ENCODE assay signal across 8 cellular contexts in the genomic region with DNA sequence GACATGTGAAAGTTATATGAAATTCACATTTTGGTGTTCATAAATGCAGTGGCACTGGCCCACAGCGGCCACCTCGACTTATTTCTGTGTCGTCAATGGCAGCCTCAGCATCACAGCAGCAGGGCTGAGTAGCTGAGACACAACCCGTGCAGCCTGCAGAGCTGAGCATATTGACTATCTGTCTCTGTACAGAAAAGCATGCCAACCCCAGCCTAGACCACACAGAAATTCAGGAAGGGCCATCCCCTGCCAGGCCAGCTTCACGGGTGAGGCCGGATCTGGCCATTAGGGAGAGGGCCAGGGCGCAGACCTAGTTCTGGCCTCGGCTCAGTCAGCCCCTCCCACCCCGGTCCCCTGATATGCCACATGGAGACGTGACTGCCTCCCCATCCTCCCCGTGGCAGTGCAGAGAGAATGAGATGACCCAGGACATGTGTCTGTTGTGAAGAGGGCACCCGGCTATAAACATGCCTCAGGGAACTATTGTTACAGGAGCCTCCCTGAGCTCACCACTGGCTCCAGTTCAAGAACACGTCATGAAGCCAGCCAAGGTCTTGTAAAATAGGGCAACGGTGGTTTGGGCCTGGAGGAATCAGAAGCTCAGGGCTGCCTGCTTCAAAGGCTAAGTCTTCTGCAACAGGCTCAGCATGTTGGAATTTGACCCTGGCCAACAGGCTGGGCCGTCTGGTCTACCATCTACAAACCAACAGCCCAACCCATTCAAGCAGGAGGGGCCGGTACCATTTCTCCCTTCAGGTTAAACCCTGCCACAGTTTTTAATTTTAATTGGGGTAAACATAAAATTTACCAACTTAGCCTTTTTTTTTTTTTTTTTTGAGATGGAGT. TPM values are rescaled to one million over a fixed set of nuclear protein-coding genes. Genes with fewer than 3 reads are reported as not detected.
DNase-seq lines count a peak whose midpoint lies in the region; ATAC-seq and FAIRE-seq lines count a peak whose summit lies in the region.
"Had no signal": no experiment of that assay in that cellular context is flagged by ENCODE, and none has a peak within 500 bp of the region (broad histone marks: within the 10 kb centered on the region; RNA-seq: fewer than 3 reads in every experiment).

No MANE protein-coding gene starts in this region.

- H3K9me3 ChIP-seq in adipocyte (ENCODE audit: control insufficient read depth, low read length) (no peaks in the 10 kb centered on the region), small intestine (ENCODE audit: control insufficient read depth, low read depth) (no peaks in the 10 kb centered on the region)

- DNase-seq in HuH-7.5 (ENCODE audit: low spot score): peak; percentile 71
- peak; percentile 98 for DNase-seq in adipocyte (ENCODE audit: low read depth)
- DNase-seq in left cardiac atrium: peak; percentile 77
- DNase-seq in small intestine: peak; percentile 98
- no peak for DNase-seq in NCI-H510A treated with DMSO at 0.1 percent for 48 hours (lab: John Stamatoyannopoulos, UW)
- DNase-seq in stimulated activated CD4-positive, alpha-beta T cell treated with anti-CD3 and anti-CD28 coated beads, Interleukin-4, amount 100 ng/mL, for 4 hours: no peak

- ATAC-seq in left cardiac atrium (peak; percentile 49 to 83), HG02798 (IDR thresholded peaks at IDR 0.05; ENCODE audit: poor library complexity, unreplicated experiment) (no peak)

- intact Hi-C loops in left cardiac atrium (cut with DNase I): no loop called here

- FAIRE-seq in small intestine (lab: Jason Lieb, UNC): no peak

- H3K4me1 ChIP-seq in adipocyte (ENCODE audit: control insufficient read depth, insufficient read depth, low read length) (peaks cover 23% of the 10 kb centered on the region), small intestine (ENCODE audit: control insufficient read depth in 2 of 2, insufficient read depth in 1 of 2, low read depth in 1 of 2, low read length in 1 of 2) (peaks cover 11 to 18% of the 10 kb centered on the region in 2 donors)

- H3K27ac ChIP-seq in small intestine (ENCODE audit: low read depth in 1 of 2, low read length in 1 of 2): peak overlapping the region; percentile 6 to 51

- 28 to 56% (median 54%) methylated on average over 16 of the region's 16 CpGs for WGBS in small intestine, 3 donors

- H3K36me3 ChIP-seq in adipocyte (ENCODE audit: control insufficient read depth, insufficient read depth, low read length, severe bottlenecking) (no peaks in the 10 kb centered on the region), small intestine (ENCODE audit: control insufficient read depth in 2 of 2, insufficient read depth in 2 of 2, low read length in 2 of 2) (no peaks in the 10 kb centered on the region)

- H3K4me3 ChIP-seq in adipocyte (ENCODE audit: low read length) (no peak overlapping the region), small intestine (ENCODE audit: low read depth in 1 of 2, low read length in 2 of 2) (no peak overlapping the region)
- H3K4me3 ChIP-seq: skin epidermis had no signal

- H3K9ac ChIP-seq in adipocyte (ENCODE audit: low read length): no peak overlapping the region

- H3K27me3 ChIP-seq in adipocyte (replicated peaks; ENCODE audit: control insufficient read depth, insufficient read depth, low read length) (no peaks in the 10 kb centered on the region), small intestine (ENCODE audit: control insufficient read depth in 2 of 2, insufficient read depth in 2 of 2, low read length in 2 of 2) (no peaks in the 10 kb centered on the region)

RNA-seq across cellular contexts. Expression of a gene that starts 25.5 kb away (rescaled TPM):
- total RNA-seq in left cardiac atrium: 10 to 100 TPM; 26.2 to 31.3 TPM
- 100 to 1,000 TPM in 2 of 3 donors, 10 to 100 TPM in 1; 41.9 to 230 (median 181) TPM for polyA plus RNA-seq in small intestine

Comparison
In these comparisons a context has a peak if more than half of its experiments do, and no peak if none do; other contexts are left out.
1. DNase-seq: peak in HuH-7.5 (single experiment), adipocyte (single experiment), left cardiac atrium (single experiment) and small intestine (single experiment); none in NCI-H510A treated with DMSO at 0.1 percent for 48 hours (single experiment) and stimulated activated CD4-positive, alpha-beta T cell treated with anti-CD3 and anti-CD28 coated beads, Interleukin-4, amount 100 ng/mL, for 4 hours (0 of 2).